Comparison of ENCODE assay signal across 9 cellular contexts in the genomic region with DNA sequence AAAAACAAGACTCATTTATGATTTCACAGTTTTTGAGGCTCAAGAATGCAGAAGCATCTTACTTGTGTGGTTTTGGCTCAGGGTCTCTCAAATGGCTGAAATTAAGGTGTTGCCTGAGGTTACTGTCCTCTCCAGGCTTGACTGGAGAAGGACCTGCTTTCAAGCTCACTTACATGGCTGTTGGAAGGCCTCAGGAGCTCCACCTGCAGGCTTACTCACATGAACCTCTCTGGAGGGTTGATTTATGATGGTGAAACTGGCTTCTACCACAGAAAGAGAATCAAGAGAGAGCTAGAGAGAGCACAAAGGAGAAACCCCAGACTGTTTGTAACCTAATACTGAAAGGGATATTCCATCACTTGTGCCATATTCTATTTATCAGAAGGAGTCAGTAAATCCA. TPM values are rescaled to one million over a fixed set of nuclear protein-coding genes. Genes with fewer than 3 reads are reported as not detected.
A peak's percentile ranks its signal among the peaks of the same experiment; 100 is the strongest.
DNase-seq lines count a peak whose midpoint lies in the region; ATAC-seq and TF ChIP-seq lines count a peak whose summit lies in the region.
"Had no signal": no experiment of that assay in that cellular context is flagged by ENCODE, and none has a peak within 500 bp of the region (broad histone marks: within the 10 kb centered on the region; RNA-seq: fewer than 3 reads in every experiment).

No MANE protein-coding gene starts in this region.

- POLR2A ChIA-PET in MCF 10A (lab: Yijun Ruan, JAX) = interaction anchor here (0.6 to 0.8 kb wide), 3 partner anchors 38 to 48 kb away, joined by 3 read pairs; no protein-coding TSS in a partner anchor

- H3K4me3 ChIP-seq in breast epithelium (no peak overlapping the region), WI38 (ENCODE audit: low read depth, low read length) (no peak overlapping the region), trophoblast cell (ENCODE audit: low read depth, low read length) (no peak overlapping the region)

- TF ChIP-seq POLR2A in breast epithelium (IDR thresholded peaks at IDR 0.05) = no peak

- DNase-seq in MCF 10A (ENCODE audit: unreplicated experiment) (peak; percentile 83), breast epithelium (ENCODE audit: low spot score in 2 of 2) (no peak), trophoblast cell (peak; percentile 56 to 61), superior temporal gyrus (ENCODE audit: extremely low spot score) (no peak), SHP77 treated with DMSO at 0.1 percent for 48 hours (lab: John Stamatoyannopoulos, UW) (no peak)
- no peak for DNase-seq in activated CD8-positive, alpha-beta memory T cell treated with anti-CD3 and anti-CD28 coated beads, Interleukin-2, amount 10 ng/mL, durations not matched to agents 7 days and 5 days

- no peak overlapping the region for H2BK120ac ChIP-seq in trophoblast cell (ENCODE audit: insufficient read depth, low read length, poor library complexity)

- no peak overlapping the region for H2BK5ac ChIP-seq in trophoblast cell (ENCODE audit: low read depth, low read length, poor library complexity)

- H3K4ac ChIP-seq in trophoblast cell (ENCODE audit: low read depth, low read length) = no peak overlapping the region

- H3K27me3 ChIP-seq in breast epithelium = no peaks in the 10 kb centered on the region
- H3K27me3 ChIP-seq in trophoblast cell (ENCODE audit: insufficient read depth, low read length) = peaks cover 9% of the 10 kb centered on the region

- no peaks in the 10 kb centered on the region for H3K79me2 ChIP-seq in trophoblast cell (ENCODE audit: control insufficient read depth, insufficient read depth, low read length, poor library complexity)

- no peaks in the 10 kb centered on the region for H3K9me3 Mint-ChIP-seq in MCF 10A (ENCODE audit: unreplicated experiment)
- peaks cover 3% of the 10 kb centered on the region for H3K9me3 Mint-ChIP-seq in activated CD8-positive, alpha-beta memory T cell treated with anti-CD3 and anti-CD28 coated beads, Interleukin-2, amount 10 ng/mL, durations not matched to agents 7 days and 5 days (ENCODE audit: low read depth)
- H3K9me3 Mint-ChIP-seq: activated naive CD4-positive, alpha-beta T cell treated with anti-CD3 and anti-CD28 coated beads, Interleukin-2, amount 50 U/mL, for 72 hours had no signal

- no peak overlapping the region for H2AK5ac ChIP-seq in trophoblast cell (ENCODE audit: low read length)

- CTCF ChIA-PET in MCF 10A (lab: Yijun Ruan, JAX) = interaction anchor here (0.5 to 3.4 kb wide), 27 partner anchors 8 to 590 kb away, joined by 3 to 18 read pairs (median 4); no protein-coding TSS in a partner anchor
- CTCF ChIA-PET in activated CD8-positive, alpha-beta memory T cell treated with anti-CD3 and anti-CD28 coated beads, Interleukin-2, amount 10 ng/mL, durations not matched to agents 7 days and 5 days (lab: Charles Lee) = no interaction called here

- no peak overlapping the region for H3K9ac ChIP-seq in trophoblast cell (ENCODE audit: low read length)

- H3K27ac Mint-ChIP-seq in MCF 10A (ENCODE audit: low read depth, unreplicated experiment) = peak overlapping the region; percentile 10
- H3K27ac Mint-ChIP-seq in activated CD8-positive, alpha-beta memory T cell treated with anti-CD3 and anti-CD28 coated beads, Interleukin-2, amount 10 ng/mL, durations not matched to agents 7 days and 5 days = no peak overlapping the region
- H3K27ac Mint-ChIP-seq: activated naive CD4-positive, alpha-beta T cell treated with anti-CD3 and anti-CD28 coated beads, Interleukin-2, amount 50 U/mL, for 72 hours had no signal

- no peaks in the 10 kb centered on the region for H3K36me3 Mint-ChIP-seq in MCF 10A (ENCODE audit: insufficient read depth, unreplicated experiment)
- H3K36me3 Mint-ChIP-seq in activated CD8-positive, alpha-beta memory T cell treated with anti-CD3 and anti-CD28 coated beads, Interleukin-2, amount 10 ng/mL, durations not matched to agents 7 days and 5 days = no peaks in the 10 kb centered on the region

- peak; percentile 79 for ATAC-seq in HG03442 (IDR thresholded peaks at IDR 0.05; ENCODE audit: unreplicated experiment)
- no peak for ATAC-seq in activated CD8-positive, alpha-beta memory T cell treated with anti-CD3 and anti-CD28 coated beads, Interleukin-2, amount 10 ng/mL, durations not matched to agents 7 days and 5 days

- H3K4me1 Mint-ChIP-seq in MCF 10A (ENCODE audit: insufficient read depth, unreplicated experiment) = peaks cover 4% of the 10 kb centered on the region
- no peaks in the 10 kb centered on the region for H3K4me1 Mint-ChIP-seq in activated CD8-positive, alpha-beta memory T cell treated with anti-CD3 and anti-CD28 coated beads, Interleukin-2, amount 10 ng/mL, durations not matched to agents 7 days and 5 days

- H3K4me1 ChIP-seq in breast epithelium = no peaks in the 10 kb centered on the region
- no peaks in the 10 kb centered on the region for H3K4me1 ChIP-seq in trophoblast cell (ENCODE audit: control insufficient read depth in 1 of 2, insufficient read depth in 2 of 2, low read length in 2 of 2)

- H3K79me1 ChIP-seq in trophoblast cell (ENCODE audit: low read length) = no peaks in the 10 kb centered on the region

- no peak overlapping the region for H3K4me2 ChIP-seq in trophoblast cell (ENCODE audit: low read length)

- H3K36me3 ChIP-seq in breast epithelium = no peaks in the 10 kb centered on the region
- no peaks in the 10 kb centered on the region for H3K36me3 ChIP-seq in trophoblast cell (ENCODE audit: control insufficient read depth in 1 of 2, insufficient read depth in 2 of 2, low read length in 2 of 2)

- no TSS peak for BruUV-seq in MCF 10A (replicated peaks; lab: Mats Ljungman, UMichigan)

- intact Hi-C loops in MCF 10A (cut with micrococcal nuclease) = loop anchor here (1.0 to 2.0 kb wide), 3 partner anchors 70 to 416 kb away; no protein-coding TSS in a partner anchor
- intact Hi-C loops in breast epithelium (cut with DNase I; ENCODE audit: low total_unique reads) = no loop called here

- no peak overlapping the region for H4K8ac ChIP-seq in trophoblast cell (ENCODE audit: low read depth, low read length)

- TF ChIP-seq CTCF in MCF 10A (IDR thresholded peaks at IDR 0.05; ENCODE audit: unreplicated experiment) = peak; percentile 55
- no peak for TF ChIP-seq CTCF in breast epithelium (IDR thresholded peaks at IDR 0.05)
- TF ChIP-seq CTCF in WI38 (IDR thresholded peaks at IDR 0.05; ENCODE audit: low read depth, low read length) = peak; percentile 39; the same call in 1 of the 2 replicates

- H2BK12ac ChIP-seq in trophoblast cell (ENCODE audit: low read length) = no peak overlapping the region

- no peak overlapping the region for H3K4me3 Mint-ChIP-seq in MCF 10A (ENCODE audit: unreplicated experiment)
- H3K4me3 Mint-ChIP-seq in activated CD8-positive, alpha-beta memory T cell treated with anti-CD3 and anti-CD28 coated beads, Interleukin-2, amount 10 ng/mL, durations not matched to agents 7 days and 5 days = no peak overlapping the region

- no peaks in the 10 kb centered on the region for H3K27me3 Mint-ChIP-seq in MCF 10A (ENCODE audit: insufficient read depth, unreplicated experiment)
- H3K27me3 Mint-ChIP-seq in activated CD8-positive, alpha-beta memory T cell treated with anti-CD3 and anti-CD28 coated beads, Interleukin-2, amount 10 ng/mL, durations not matched to agents 7 days and 5 days = peaks cover 12% of the 10 kb centered on the region

- no peak overlapping the region for H3K18ac ChIP-seq in trophoblast cell (ENCODE audit: low read length)

- H4K91ac ChIP-seq in trophoblast cell (ENCODE audit: low read depth, low read length) = no peak overlapping the region

- H2AFZ ChIP-seq in trophoblast cell (ENCODE audit: insufficient read depth, low read length, poor library complexity) = no peak overlapping the region

- H3K27ac ChIP-seq in breast epithelium (no peak overlapping the region), trophoblast cell (ENCODE audit: low read depth, low read length) (no peak overlapping the region)

- H3K23ac ChIP-seq in trophoblast cell (ENCODE audit: low read length) = no peak overlapping the region

- no peaks in the 10 kb centered on the region for H3K9me3 ChIP-seq in breast epithelium
- no peaks in the 10 kb centered on the region for H3K9me3 ChIP-seq in trophoblast cell (ENCODE audit: insufficient read depth, low read depth, low read length)

- H3K14ac ChIP-seq in trophoblast cell (ENCODE audit: low read length) = no peak overlapping the region

- H4K12ac ChIP-seq in trophoblast cell (ENCODE audit: low read depth, low read length) = no peak overlapping the region

RNA-seq across cellular contexts. Expression of a gene that starts 6.2 kb away (rescaled TPM):
- total RNA-seq in MCF 10A (2022) = 2.9 and 5.7 TPM in 2 replicates
- total RNA-seq in breast epithelium = 10 to 100 TPM; 12.1 to 23.6 (median 12.5) TPM
- 0.03 TPM in 1 of 2 replicates, not detected in the other for polyA plus RNA-seq in trophoblast cell (2013)
- not detected for total RNA-seq in activated CD8-positive, alpha-beta memory T cell treated with anti-CD3 and anti-CD28 coated beads, Interleukin-2, amount 10 ng/mL, durations not matched to agents 7 days and 5 days
- total RNA-seq: activated naive CD4-positive, alpha-beta T cell treated with anti-CD3 and anti-CD28 coated beads, Interleukin-2, amount 50 U/mL, for 72 hours had no signal

Comparison
In these comparisons a context has a peak if more than half of its experiments do, and no peak if none do; other contexts are left out.
1. DNase-seq: peak in MCF 10A (single experiment) and trophoblast cell (2 of 2); none in breast epithelium (0 of 2), superior temporal gyrus (single experiment), SHP77 treated with DMSO at 0.1 percent for 48 hours (single experiment) and activated CD8-positive, alpha-beta memory T cell treated with anti-CD3 and anti-CD28 coated beads, Interleukin-2, amount 10 ng/mL, durations not matched to agents 7 days and 5 days (single experiment).
2. CTCF ChIP-seq: peak in MCF 10A (single experiment) and WI38 (single experiment); none in breast epithelium (0 of 3).